Comparison of ENCODE assay signal across 30 cellular contexts in the genomic region with DNA sequence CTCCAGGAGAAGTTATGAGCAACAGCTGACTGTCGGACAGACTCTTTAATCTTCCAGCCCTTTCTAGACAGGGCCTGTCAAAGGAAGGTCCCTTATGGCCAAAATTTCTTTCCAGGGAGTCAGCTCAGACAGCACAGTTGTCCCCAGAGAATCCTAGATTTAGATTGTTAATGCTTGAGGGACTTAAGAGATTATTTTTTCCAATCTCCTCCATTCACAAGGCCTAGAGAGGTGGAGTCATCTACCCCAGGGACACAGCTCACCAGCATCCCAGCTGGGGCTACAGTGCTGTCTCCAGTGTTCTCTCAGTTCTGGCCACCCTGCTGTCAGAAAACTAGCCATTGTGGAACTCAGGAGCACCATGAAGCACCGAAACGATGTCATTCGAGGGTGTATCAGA. TPM values are rescaled to one million over a fixed set of nuclear protein-coding genes. Genes with fewer than 3 reads are reported as not detected.
"Had no signal": no experiment of that assay in that cellular context is flagged by ENCODE, and none has a peak within 500 bp of the region (broad histone marks: within the 10 kb centered on the region; RNA-seq: fewer than 3 reads in every experiment).

No MANE protein-coding gene starts in this region.

- H3K36me3 Mint-ChIP-seq: immature natural killer cell, mesothelial cell of epicardium, naive B cell, natural killer cell had no signal

- DNase-seq: hypothalamus; immature natural killer cell; kidney; left colon; left lung; lower lobe of right lung; mesendoderm; naive B cell; natural killer cell; ovary; right lobe of liver; stimulated activated CD4-positive, alpha-beta T cell treated with anti-CD3 and anti-CD28 coated beads, Interleukin-12 subunit alpha, Interleukin-12 subunit beta, amount 100 ng/mL, for 4 hours; stimulated activated CD4-positive, alpha-beta T cell treated with anti-CD3 and anti-CD28 coated beads, Interleukin-15, amount 100 ng/mL, for 24 hours; stimulated activated CD4-positive, alpha-beta T cell treated with anti-CD3 and anti-CD28 coated beads, Interleukin-2, amount 100 ng/mL, for 24 hours; stimulated activated CD4-positive, alpha-beta T cell treated with anti-CD3 and anti-CD28 coated beads, Interleukin-4, amount 100 ng/mL, for 1 hour; stimulated activated naive B cell treated with anti-CD40 and anti-IgM and Interleukin-4, amounts not matched to agents 10 μg/mL and 1 μg/mL and 100 μg/mL, for 72 hours; stimulated activated naive CD8-positive, alpha-beta T cell treated with anti-CD3 and anti-CD28 coated beads, Interleukin-15, Interleukin-2, amounts not matched to agents 100 U/mL and 50 U/mL, for 24 hours; stomach; tibial artery; trophoblast cell; upper lobe of right lung had no signal

- ATAC-seq: left colon; left lung; lower lobe of right lung; natural killer cell; right lobe of liver; stimulated activated naive B cell treated with anti-CD40 and anti-IgM and Interleukin-4, amounts not matched to agents 10 μg/mL and 1 μg/mL and 100 μg/mL, for 72 hours; stimulated activated naive CD8-positive, alpha-beta T cell treated with anti-CD3 and anti-CD28 coated beads, Interleukin-15, Interleukin-2, amounts not matched to agents 100 U/mL and 50 U/mL, for 24 hours; upper lobe of right lung had no signal

- H3K9me3 ChIP-seq: left lung, lower lobe of right lung, ovary, right atrium auricular region, right lobe of liver, stomach, suprapubic skin, thoracic aorta, tibial artery, upper lobe of right lung had no signal

- H3K27ac ChIP-seq: left lung, lower lobe of right lung, ovary, right atrium auricular region, right lobe of liver, skin epidermis, stomach, suprapubic skin, thoracic aorta, tibial artery, upper lobe of right lung had no signal

- FAIRE-seq: islet of Langerhans, kidney, urothelium cell line had no signal

- H3K27me3 ChIP-seq: ovary, right atrium auricular region, right lobe of liver had no signal

- H3K36me3 ChIP-seq: left lung, lower lobe of right lung, ovary, right atrium auricular region, right lobe of liver, stomach, suprapubic skin, thoracic aorta, tibial artery, upper lobe of right lung had no signal

- H3K4me3 ChIP-seq: left lung, lower lobe of right lung, ovary, right atrium auricular region, right lobe of liver, skin epidermis, stomach, suprapubic skin, thoracic aorta, tibial artery, upper lobe of right lung had no signal

- H3K9me3 Mint-ChIP-seq: immature natural killer cell; mesothelial cell of epicardium; naive B cell; natural killer cell; stimulated activated naive B cell treated with anti-CD40 and anti-IgM and Interleukin-4, amounts not matched to agents 10 μg/mL and 1 μg/mL and 100 μg/mL, for 72 hours had no signal

- H3K27ac Mint-ChIP-seq: immature natural killer cell; mesothelial cell of epicardium; naive B cell; natural killer cell; progenitor cell of endocrine pancreas; stimulated activated naive B cell treated with anti-CD40 and anti-IgM and Interleukin-4, amounts not matched to agents 10 μg/mL and 1 μg/mL and 100 μg/mL, for 72 hours had no signal

- H3K4me1 Mint-ChIP-seq: immature natural killer cell, natural killer cell had no signal

- H3K4me3 Mint-ChIP-seq: immature natural killer cell; mesothelial cell of epicardium; naive B cell; natural killer cell; stimulated activated naive B cell treated with anti-CD40 and anti-IgM and Interleukin-4, amounts not matched to agents 10 μg/mL and 1 μg/mL and 100 μg/mL, for 72 hours had no signal

RNA-seq across cellular contexts. Expression of a gene that starts 7.8 kb away (rescaled TPM):
- total RNA-seq: pulmonary artery endothelial cell had no signal

RNA-seq across cellular contexts. Expression of a gene that starts 35.3 kb away (rescaled TPM):
- total RNA-seq: suprapubic skin, thoracic aorta had no signal
